9 cellular contexts compared by ENCODE assay signal in the genomic region with DNA sequence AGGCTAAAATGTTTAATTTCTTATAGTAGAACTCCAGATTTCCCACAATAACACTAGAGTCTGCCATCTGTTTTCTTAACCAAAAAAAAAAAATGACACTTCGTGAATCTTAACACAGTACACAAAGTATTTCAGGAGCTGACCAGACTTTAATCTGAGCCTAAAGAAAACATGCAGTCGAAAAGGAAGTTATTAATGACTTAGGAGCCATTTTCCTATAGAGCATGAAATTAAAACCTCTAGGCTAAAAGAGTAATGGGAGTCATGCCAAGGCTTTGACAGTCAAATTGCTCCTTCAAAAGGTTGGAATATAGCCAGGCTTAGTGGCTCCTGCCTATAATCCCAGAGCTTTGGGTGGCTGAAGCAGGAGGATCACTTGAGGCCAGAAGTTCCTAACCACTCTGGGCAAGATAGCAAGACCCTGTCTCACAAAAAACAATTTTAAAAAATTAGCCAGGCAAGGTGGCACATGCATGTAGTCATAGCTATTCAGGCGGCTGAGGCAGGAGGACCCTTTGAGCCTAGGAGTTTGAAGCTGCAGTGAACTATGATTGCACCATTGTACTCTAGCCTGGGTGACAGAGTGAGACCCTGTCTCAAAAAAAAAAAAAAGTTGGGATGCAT. TPM values are rescaled to one million over a fixed set of nuclear protein-coding genes. Genes with fewer than 3 reads are reported as not detected.
DNase-seq lines count a peak whose midpoint lies in the region; ATAC-seq and TF ChIP-seq lines count a peak whose summit lies in the region.
"Had no signal": no experiment of that assay in that cellular context is flagged by ENCODE, and none has a peak within 500 bp of the region (broad histone marks: within the 10 kb centered on the region; RNA-seq: fewer than 3 reads in every experiment).

No MANE protein-coding gene starts in this region.

- TF ChIP-seq POLR2A in thyroid gland (IDR thresholded peaks at IDR 0.05): no peak

- no peak for ATAC-seq in GM21526 (IDR thresholded peaks at IDR 0.05; ENCODE audit: low FRiP score, unreplicated experiment)
- no peak for ATAC-seq in GM19351 (IDR thresholded peaks at IDR 0.05; ENCODE audit: unreplicated experiment)

- H3K27ac ChIP-seq in cardiac muscle cell (peak overlapping the region; percentile 40), thyroid gland (peak overlapping the region in 2 of 3 donors; percentile 11 to 27), colonic mucosa (no peak overlapping the region)

- H3K4me1 ChIP-seq in cardiac muscle cell (ENCODE audit: low read depth) (peaks cover 9% of the 10 kb centered on the region), thyroid gland (peaks cover 8 to 13% of the 10 kb centered on the region in 2 donors), colonic mucosa (no peaks in the 10 kb centered on the region)

- H3K4me3 ChIP-seq in cardiac muscle cell: no peak overlapping the region
- no peak overlapping the region for H3K4me3 ChIP-seq in thyroid gland (replicated peaks in 1 of 3)
- H3K4me3 ChIP-seq in colonic mucosa: no peak overlapping the region

- H3K36me3 ChIP-seq in cardiac muscle cell: no peaks in the 10 kb centered on the region
- H3K36me3 ChIP-seq in thyroid gland: no peaks in the 10 kb centered on the region
- H3K36me3 ChIP-seq in colonic mucosa: no peaks in the 10 kb centered on the region

- H3K9me3 ChIP-seq in cardiac muscle cell (ENCODE audit: low read depth): no peaks in the 10 kb centered on the region
- no peaks in the 10 kb centered on the region for H3K9me3 ChIP-seq in thyroid gland
- H3K9me3 ChIP-seq in colonic mucosa: no peaks in the 10 kb centered on the region

- intact Hi-C loops in thyroid gland (cut with DNase I): no loop called here
- intact Hi-C loops in colonic mucosa (cut with DNase I): no loop called here

- H3K9ac ChIP-seq in colonic mucosa (ENCODE audit: low read depth in 2 of 2, low read length in 2 of 2): no peak overlapping the region

- DNase-seq in NCI-H2227 (lab: John Stamatoyannopoulos, UW; ENCODE audit: unreplicated experiment) (peak; percentile 27), NCI-H2227 treated with DMSO at 0.1 percent for 48 hours (lab: John Stamatoyannopoulos, UW) (no peak), NCI-H82 treated with DMSO at 0.1 percent for 48 hours (lab: John Stamatoyannopoulos, UW; ENCODE audit: unreplicated experiment) (peak; percentile 4), cardiac muscle cell (ENCODE audit: low read depth in 1 of 2, low spot score in 1 of 2) (peak; percentile 11 to 33), thyroid gland (peak; percentile 15 to 26), colonic mucosa (no peak)
- DNase-seq: 8988T had no signal

- no peaks in the 10 kb centered on the region for H3K27me3 ChIP-seq in cardiac muscle cell
- H3K27me3 ChIP-seq in thyroid gland: no peaks in the 10 kb centered on the region
- no peaks in the 10 kb centered on the region for H3K27me3 ChIP-seq in colonic mucosa

- TF ChIP-seq CTCF in cardiac muscle cell (IDR thresholded peaks at IDR 0.05; ENCODE audit: low read depth, low read length): no peak
- no peak for TF ChIP-seq CTCF in thyroid gland (IDR thresholded peaks at IDR 0.05)
- TF ChIP-seq CTCF in colonic mucosa (IDR thresholded peaks at IDR 0.05): no peak

- 21 to 46% methylated on average over 3 of the region's 3 CpGs for WGBS in thyroid gland, 2 donors

RNA-seq across cellular contexts. Expression of gene MICU1, which starts 13.6 kb away (rescaled TPM):
- total RNA-seq in cardiac muscle cell (53.2 and 54.1 TPM in 2 replicates), thyroid gland (10 to 100 TPM; 26.5 to 33.9 (median 31.5) TPM), colonic mucosa (10 to 100 TPM; 44.3 to 51.8 TPM)
- 48.3 and 60.9 TPM in 2 replicates for polyA plus RNA-seq in cardiac muscle cell

Comparison
In these comparisons a context has a peak if more than half of its experiments do, and no peak if none do; other contexts are left out.
1. DNase-seq: peak in NCI-H2227 (single experiment), NCI-H82 treated with DMSO at 0.1 percent for 48 hours (single experiment), cardiac muscle cell (2 of 2) and thyroid gland (2 of 2); none in NCI-H2227 treated with DMSO at 0.1 percent for 48 hours (single experiment) and colonic mucosa (single experiment).